In the genomic region with DNA sequence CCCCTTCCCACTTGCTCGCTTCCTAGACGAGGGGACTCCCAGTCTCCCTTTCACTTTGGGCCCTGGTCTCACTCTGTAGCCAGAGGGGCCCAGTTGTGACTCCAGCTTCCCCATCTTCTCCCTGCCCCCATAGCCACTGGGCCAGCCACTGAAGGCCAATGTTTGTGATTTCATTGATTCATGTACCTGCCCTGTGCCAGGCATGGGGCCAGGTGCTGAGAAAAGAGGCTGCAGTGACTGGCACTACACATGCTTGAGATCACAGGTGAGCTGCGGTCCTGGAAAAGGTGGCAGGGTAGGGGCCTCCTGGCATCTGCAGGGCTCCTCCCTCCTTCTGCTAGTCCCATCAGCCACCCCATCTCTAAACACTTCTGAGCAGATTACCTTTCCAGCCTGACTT, we compare ENCODE assay signal across 15 cellular contexts.
DNase-seq lines count a peak whose midpoint lies in the region; ATAC-seq and TF ChIP-seq lines count a peak whose summit lies in the region.
"Had no signal": no experiment of that assay in that cellular context is flagged by ENCODE, and none has a peak within 500 bp of the region (broad histone marks: within the 10 kb centered on the region; RNA-seq: fewer than 3 reads in every experiment).

No MANE protein-coding gene starts in this region.

- H2BK120ac ChIP-seq in neuronal stem cell (ENCODE audit: low read depth, low read length) (no peak overlapping the region), mesenchymal stem cell (ENCODE audit: low read depth, low read length) (no peak overlapping the region)

- H2AFZ ChIP-seq in neuronal stem cell (ENCODE audit: low read length) (no peak overlapping the region), mesenchymal stem cell (ENCODE audit: low read depth, low read length) (no peak overlapping the region)

- H3K14ac ChIP-seq in neuronal stem cell (ENCODE audit: low read length), result no peak overlapping the region
- no peak overlapping the region for H3K14ac ChIP-seq in mesenchymal stem cell (ENCODE audit: low read length in 2 of 2)

- no peak overlapping the region for H3K4me3 Mint-ChIP-seq in natural killer cell treated with Interleukin-12 subunit alpha and Interleukin-12 subunit beta and Interleukin-15 and Interleukin-18, amount 100 ng/mL, for 72 hours
- H3K4me3 Mint-ChIP-seq in natural killer cell (no peak overlapping the region), glutamatergic neuron (ENCODE audit: unreplicated experiment) (no peak overlapping the region)
- H3K4me3 Mint-ChIP-seq: B cell; CD8-positive, alpha-beta memory T cell; HFFc6 had no signal

- H3K4me1 ChIP-seq in neuronal stem cell (ENCODE audit: control insufficient read depth in 2 of 2, insufficient read depth in 1 of 2, low read depth in 1 of 2, low read length in 2 of 2), result peaks cover 0 to 2% of the 10 kb centered on the region in 2 donors
- peaks cover 13% of the 10 kb centered on the region for H3K4me1 ChIP-seq in mesenchymal stem cell (ENCODE audit: control insufficient read depth, insufficient read depth, low read depth, low read length)
- H3K4me1 ChIP-seq: Caco-2 had no signal

- intact Hi-C loops in natural killer cell (cut with micrococcal nuclease), result no loop called here

- H3K27me3 ChIP-seq in neuronal stem cell (ENCODE audit: control insufficient read depth in 3 of 3, insufficient read depth in 3 of 3, low read depth in 1 of 3, low read length in 3 of 3), result no peaks in the 10 kb centered on the region
- H3K27me3 ChIP-seq in mesenchymal stem cell (ENCODE audit: control insufficient read depth in 1 of 2, insufficient read depth in 1 of 2, low read length in 2 of 2), result peaks cover 0 to 20% of the 10 kb centered on the region in 2 experiments
- H3K27me3 ChIP-seq in MG63, result no peaks in the 10 kb centered on the region

- no CpG with 5 or more reads among the region's 3 CpGs for WGBS in neuronal stem cell (ENCODE audit: extremely low coverage in 2 of 2, insufficient read length in 2 of 2, insufficient replicate concordance in 1 of 2), 2 donors
- WGBS in mesenchymal stem cell, result 90% methylated on average over 3 of the region's 3 CpGs

- no peak overlapping the region for H3K27ac Mint-ChIP-seq in natural killer cell treated with Interleukin-12 subunit alpha and Interleukin-12 subunit beta and Interleukin-15 and Interleukin-18, amount 100 ng/mL, for 72 hours
- no peak overlapping the region for H3K27ac Mint-ChIP-seq in natural killer cell
- H3K27ac Mint-ChIP-seq in glutamatergic neuron (ENCODE audit: unreplicated experiment), result no peak overlapping the region
- H3K27ac Mint-ChIP-seq: B cell; CD8-positive, alpha-beta memory T cell; HFFc6 had no signal

- H4K91ac ChIP-seq in neuronal stem cell (ENCODE audit: low read depth, low read length, poor library complexity) (no peak overlapping the region), mesenchymal stem cell (ENCODE audit: low read length) (no peak overlapping the region)

- H3K18ac ChIP-seq in neuronal stem cell (ENCODE audit: low read length), result no peak overlapping the region
- H3K18ac ChIP-seq in mesenchymal stem cell (ENCODE audit: low read depth in 1 of 2, low read length in 2 of 2), result no peak overlapping the region

- H3K36me3 Mint-ChIP-seq in natural killer cell treated with Interleukin-12 subunit alpha and Interleukin-12 subunit beta and Interleukin-15 and Interleukin-18, amount 100 ng/mL, for 72 hours, result no peaks in the 10 kb centered on the region
- no peaks in the 10 kb centered on the region for H3K36me3 Mint-ChIP-seq in natural killer cell
- peaks cover 8% of the 10 kb centered on the region for H3K36me3 Mint-ChIP-seq in glutamatergic neuron (ENCODE audit: unreplicated experiment)
- H3K36me3 Mint-ChIP-seq: CD8-positive, alpha-beta memory T cell had no signal

- H4K8ac ChIP-seq in neuronal stem cell (ENCODE audit: low read depth, low read length), result no peak overlapping the region
- H4K8ac ChIP-seq in mesenchymal stem cell (ENCODE audit: low read length), result no peak overlapping the region

- H3K4me2 ChIP-seq in neuronal stem cell (ENCODE audit: insufficient read depth, low read length, poor library complexity, severe bottlenecking) (no peak overlapping the region), mesenchymal stem cell (ENCODE audit: low read length, poor library complexity, severe bottlenecking) (no peak overlapping the region)

- no peaks in the 10 kb centered on the region for H3K9me3 Mint-ChIP-seq in natural killer cell treated with Interleukin-12 subunit alpha and Interleukin-12 subunit beta and Interleukin-15 and Interleukin-18, amount 100 ng/mL, for 72 hours
- H3K9me3 Mint-ChIP-seq in natural killer cell (no peaks in the 10 kb centered on the region), glutamatergic neuron (ENCODE audit: unreplicated experiment) (no peaks in the 10 kb centered on the region)
- H3K9me3 Mint-ChIP-seq: HFFc6 had no signal

- H3K23ac ChIP-seq in neuronal stem cell (ENCODE audit: low read depth, low read length, poor library complexity), result peak overlapping the region; percentile 52
- no peak overlapping the region for H3K23ac ChIP-seq in mesenchymal stem cell (ENCODE audit: low read length in 2 of 2)

- H3K9me3 ChIP-seq in neuronal stem cell (replicated peaks in 1 of 2; ENCODE audit: control insufficient read depth in 2 of 2, insufficient read depth in 1 of 2, low read depth in 1 of 2, low read length in 2 of 2) (no peaks in the 10 kb centered on the region), mesenchymal stem cell (ENCODE audit: control insufficient read depth, low read length) (no peaks in the 10 kb centered on the region), MG63 (no peaks in the 10 kb centered on the region)
- H3K9me3 ChIP-seq: Caco-2 had no signal

- H3K4ac ChIP-seq in neuronal stem cell (ENCODE audit: low read length) (no peak overlapping the region), mesenchymal stem cell (ENCODE audit: low read depth in 1 of 2, low read length in 2 of 2) (no peak overlapping the region)

- peaks cover 0 to 2% of the 10 kb centered on the region in 2 donors for H3K27me3 Mint-ChIP-seq in natural killer cell treated with Interleukin-12 subunit alpha and Interleukin-12 subunit beta and Interleukin-15 and Interleukin-18, amount 100 ng/mL, for 72 hours
- H3K27me3 Mint-ChIP-seq in natural killer cell (ENCODE audit: low read depth in 2 of 2) (no peaks in the 10 kb centered on the region), glutamatergic neuron (ENCODE audit: unreplicated experiment) (no peaks in the 10 kb centered on the region)

- H3K36me3 ChIP-seq in neuronal stem cell (replicated peaks in 1 of 2; ENCODE audit: control insufficient read depth in 2 of 2, insufficient read depth in 2 of 2, low read length in 2 of 2), result no peaks in the 10 kb centered on the region
- H3K36me3 ChIP-seq in mesenchymal stem cell (ENCODE audit: control insufficient read depth in 1 of 2, insufficient read depth in 2 of 2, low read depth in 1 of 2, low read length in 2 of 2), result no peaks in the 10 kb centered on the region
- H3K36me3 ChIP-seq in MG63, result no peaks in the 10 kb centered on the region

- TF ChIP-seq CTCF in natural killer cell (IDR thresholded peaks at IDR 0.05) (no peak), glutamatergic neuron (IDR thresholded peaks at IDR 0.05; ENCODE audit: partially characterized antibody, unreplicated experiment) (no peak)

- H2BK5ac ChIP-seq in neuronal stem cell (ENCODE audit: low read length), result no peak overlapping the region
- H2BK5ac ChIP-seq in mesenchymal stem cell (ENCODE audit: low read depth, low read length, poor library complexity, severe bottlenecking), result no peak overlapping the region

- H2AK5ac ChIP-seq in neuronal stem cell (ENCODE audit: low read depth, low read length) (no peak overlapping the region), mesenchymal stem cell (ENCODE audit: low read length, severe bottlenecking) (no peak overlapping the region)

- no peaks in the 10 kb centered on the region for H3K4me1 Mint-ChIP-seq in natural killer cell treated with Interleukin-12 subunit alpha and Interleukin-12 subunit beta and Interleukin-15 and Interleukin-18, amount 100 ng/mL, for 72 hours (ENCODE audit: low read depth in 2 of 2)
- no peaks in the 10 kb centered on the region for H3K4me1 Mint-ChIP-seq in natural killer cell
- H3K4me1 Mint-ChIP-seq in glutamatergic neuron (ENCODE audit: low read depth, unreplicated experiment), result no peaks in the 10 kb centered on the region
- H3K4me1 Mint-ChIP-seq: B cell; CD8-positive, alpha-beta memory T cell had no signal

- H3K27ac ChIP-seq in neuronal stem cell (replicated peaks; ENCODE audit: low read length) (no peak overlapping the region), mesenchymal stem cell (ENCODE audit: low read length, poor library complexity, severe bottlenecking) (no peak overlapping the region)
- H3K27ac ChIP-seq: C4-2B had no signal

- H2BK15ac ChIP-seq in neuronal stem cell (ENCODE audit: low read length) (no peak overlapping the region), mesenchymal stem cell (ENCODE audit: low read depth, poor library complexity, severe bottlenecking) (no peak overlapping the region)

- H2BK12ac ChIP-seq in neuronal stem cell (ENCODE audit: low read length) (no peak overlapping the region), mesenchymal stem cell (ENCODE audit: low read length in 2 of 2) (no peak overlapping the region)

- H3K79me1 ChIP-seq in neuronal stem cell (ENCODE audit: low read depth, low read length), result no peaks in the 10 kb centered on the region
- no peaks in the 10 kb centered on the region for H3K79me1 ChIP-seq in mesenchymal stem cell (replicated peaks; ENCODE audit: low read length, poor library complexity, severe bottlenecking)

- peak; percentile 57 for DNase-seq in natural killer cell treated with Interleukin-12 subunit alpha and Interleukin-12 subunit beta and Interleukin-15 and Interleukin-18, amount 100 ng/mL, for 72 hours (ENCODE audit: low spot score)
- DNase-seq in natural killer cell, result no peak
- peak; percentile 7 for DNase-seq in glutamatergic neuron
- no peak for DNase-seq in neuronal stem cell (ENCODE audit: low spot score)
- DNase-seq in mesenchymal stem cell, result no peak
- no peak for DNase-seq in MG63
- DNase-seq in stimulated activated CD4-positive, alpha-beta T cell treated with anti-CD3 and anti-CD28 coated beads, Interleukin-1b, Interleukin-23, amount 100 ng/mL, for 48 hours, result no peak
- DNase-seq: DND-41, GDM1, HCEC 1CT, HFFc6 had no signal

- no peak overlapping the region for H3K9ac ChIP-seq in neuronal stem cell (ENCODE audit: low read depth, low read length, poor library complexity)
- no peak overlapping the region for H3K9ac ChIP-seq in mesenchymal stem cell (ENCODE audit: low read length)

- peak in 1 of 2 donors; percentile 29 for ATAC-seq in natural killer cell treated with Interleukin-12 subunit alpha and Interleukin-12 subunit beta and Interleukin-15 and Interleukin-18, amount 100 ng/mL, for 72 hours
- ATAC-seq in natural killer cell, result no peak

- H3K4me3 ChIP-seq in neuronal stem cell (ENCODE audit: low read length in 2 of 2) (no peak overlapping the region), mesenchymal stem cell (ENCODE audit: insufficient read depth in 1 of 2, low read depth in 1 of 2, low read length in 2 of 2) (no peak overlapping the region), MG63 (no peak overlapping the region)

Comparison
In these comparisons a context has a peak if more than half of its experiments do, and no peak if none do; other contexts are left out.
1. DNase-seq: peak in natural killer cell treated with Interleukin-12 subunit alpha and Interleukin-12 subunit beta and Interleukin-15 and Interleukin-18, amount 100 ng/mL, for 72 hours (single experiment) and glutamatergic neuron (single experiment); none in natural killer cell (single experiment), neuronal stem cell (single experiment), mesenchymal stem cell (single experiment), MG63 (single experiment) and stimulated activated CD4-positive, alpha-beta T cell treated with anti-CD3 and anti-CD28 coated beads, Interleukin-1b, Interleukin-23, amount 100 ng/mL, for 48 hours (single experiment).